Comparison of ENCODE assay signal across 22 cellular contexts in genomic region chr6:10081075-10081474, GRCh38.
DNase-seq lines count a peak whose midpoint lies in the region; ATAC-seq and TF ChIP-seq lines count a peak whose summit lies in the region.
"Had no signal": no experiment of that assay in that cellular context is flagged by ENCODE, and none has a peak within 500 bp of the region (broad histone marks: within the 10 kb centered on the region; RNA-seq: fewer than 3 reads in every experiment).

No MANE protein-coding gene starts in this region.

- H3K27me3 Mint-ChIP-seq in activated CD8-positive, alpha-beta T cell treated with anti-CD3 and anti-CD28 coated beads, Interleukin-2, amount 10 ng/mL, durations not matched to agents 7 days and 5 days (ENCODE audit: low read depth), result no peaks in the 10 kb centered on the region
- H3K27me3 Mint-ChIP-seq: CD4-positive, alpha-beta memory T cell had no signal

- no peak overlapping the region for H3K27ac Mint-ChIP-seq in activated CD8-positive, alpha-beta T cell treated with anti-CD3 and anti-CD28 coated beads, Interleukin-2, amount 10 ng/mL, durations not matched to agents 7 days and 5 days
- H3K27ac Mint-ChIP-seq: CD4-positive, alpha-beta memory T cell had no signal

- no peaks in the 10 kb centered on the region for H3K4me1 Mint-ChIP-seq in activated CD8-positive, alpha-beta T cell treated with anti-CD3 and anti-CD28 coated beads, Interleukin-2, amount 10 ng/mL, durations not matched to agents 7 days and 5 days (ENCODE audit: low read depth)
- H3K4me1 Mint-ChIP-seq: CD4-positive, alpha-beta memory T cell had no signal

- H3K36me3 Mint-ChIP-seq in activated CD8-positive, alpha-beta T cell treated with anti-CD3 and anti-CD28 coated beads, Interleukin-2, amount 10 ng/mL, durations not matched to agents 7 days and 5 days (ENCODE audit: low read depth), result no peaks in the 10 kb centered on the region
- H3K36me3 Mint-ChIP-seq: CD4-positive, alpha-beta memory T cell had no signal

- peak; percentile 26 for DNase-seq in Daoy (ENCODE audit: low read depth)
- DNase-seq in RWPE1 (ENCODE audit: low spot score), result peak; percentile 24
- DNase-seq in epithelial cell of prostate (ENCODE audit: low read depth, low spot score), result no peak
- peak; percentile 14 for DNase-seq in renal cortical epithelial cell (ENCODE audit: low read depth)
- no peak for DNase-seq in cardiac septum (ENCODE audit: low spot score)
- DNase-seq in activated CD8-positive, alpha-beta T cell treated with anti-CD3 and anti-CD28 coated beads, Interleukin-2, amount 10 ng/mL, durations not matched to agents 7 days and 5 days, result no peak
- DNase-seq in ecto neural progenitor cell (ENCODE audit: low spot score), result no peak
- DNase-seq: BE2C; Caco-2; CD4-positive, alpha-beta memory T cell; DMS 273 treated with DMSO at 0.1 percent for 48 hours; DMS79 treated with DMSO at 0.1 percent for 48 hours; MM.1S; NCI-H1092 treated with DMSO at 0.1 percent for 48 hours; NCI-H1436 treated with DMSO at 0.1 percent for 48 hours; NCI-H2029; NCI-H226; NCI-H510A treated with DMSO at 0.1 percent for 48 hours; NCI-H748 treated with DMSO at 0.1 percent for 48 hours; NK-92 treated with Interleukin-12 subunit alpha and Interleukin-12 subunit beta, amount 100 ng/mL, for 24 hours; SJCRH30 had no signal

- intact Hi-C loops in cardiac septum (cut with DNase I), result no loop called here

- no peak overlapping the region for H3K4me3 Mint-ChIP-seq in activated CD8-positive, alpha-beta T cell treated with anti-CD3 and anti-CD28 coated beads, Interleukin-2, amount 10 ng/mL, durations not matched to agents 7 days and 5 days
- H3K4me3 Mint-ChIP-seq: CD4-positive, alpha-beta memory T cell had no signal

- POLR2A ChIA-PET in RWPE1 (lab: Yijun Ruan, JAX; ENCODE audit: low non-redundant PET), result no interaction called here
- POLR2A ChIA-PET in activated CD8-positive, alpha-beta T cell treated with anti-CD3 and anti-CD28 coated beads, Interleukin-2, amount 10 ng/mL, durations not matched to agents 7 days and 5 days (lab: Charles Lee), result no interaction called here

- H3K9me3 Mint-ChIP-seq in activated CD8-positive, alpha-beta T cell treated with anti-CD3 and anti-CD28 coated beads, Interleukin-2, amount 10 ng/mL, durations not matched to agents 7 days and 5 days (ENCODE audit: insufficient read depth), result no peaks in the 10 kb centered on the region

- H3K27ac ChIP-seq in RWPE1 (no peak overlapping the region), epithelial cell of prostate (peak overlapping the region; percentile 77)
- H3K27ac ChIP-seq: SJCRH30 had no signal

- ATAC-seq in activated CD8-positive, alpha-beta T cell treated with anti-CD3 and anti-CD28 coated beads, Interleukin-2, amount 10 ng/mL, durations not matched to agents 7 days and 5 days, result no peak
- ATAC-seq: Panc1 had no signal

- CTCF ChIA-PET in RWPE1 (lab: Yijun Ruan, JAX), result interaction anchor here (0.6 kb wide), 1 partner anchor 219 kb away, joined by 6 read pairs; no protein-coding TSS in a partner anchor
- CTCF ChIA-PET in activated CD8-positive, alpha-beta T cell treated with anti-CD3 and anti-CD28 coated beads, Interleukin-2, amount 10 ng/mL, durations not matched to agents 7 days and 5 days (lab: Charles Lee), result no interaction called here

- no peak for TF ChIP-seq CTCF in RWPE1 (conservative IDR thresholded peaks at IDR 0.05; ENCODE audit: low read depth)

Comparison
In these comparisons a context has a peak if more than half of its experiments do, and no peak if none do; other contexts are left out.
1. DNase-seq: peak in Daoy (single experiment), RWPE1 (single experiment) and renal cortical epithelial cell (single experiment); none in epithelial cell of prostate (single experiment), cardiac septum (single experiment), activated CD8-positive, alpha-beta T cell treated with anti-CD3 and anti-CD28 coated beads, Interleukin-2, amount 10 ng/mL, durations not matched to agents 7 days and 5 days (single experiment) and ecto neural progenitor cell (single experiment).